Comparison of ENCODE assay signal across 5 cellular contexts in the genomic region with DNA sequence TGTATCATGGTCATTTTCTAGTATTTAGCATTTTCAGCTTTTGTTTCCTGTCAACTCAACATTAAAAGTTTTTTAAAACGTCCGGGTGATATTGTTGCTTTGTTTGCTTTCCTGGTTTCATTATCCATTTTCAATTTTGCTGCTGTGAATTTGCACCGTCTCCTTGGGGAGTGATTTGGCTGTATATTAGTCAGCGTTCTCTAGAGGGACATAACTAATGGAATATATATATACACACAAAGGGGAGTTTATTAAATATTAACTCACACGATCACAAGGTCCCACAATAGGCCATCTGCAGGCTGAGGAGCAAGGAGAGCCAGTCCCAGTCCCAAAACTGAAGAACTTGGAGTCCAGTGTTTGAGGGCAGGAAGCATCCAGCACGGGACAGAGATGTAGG. TPM values are rescaled to one million over a fixed set of nuclear protein-coding genes. Genes with fewer than 3 reads are reported as not detected.
"Had no signal": no experiment of that assay in that cellular context is flagged by ENCODE, and none has a peak within 500 bp of the region (broad histone marks: within the 10 kb centered on the region; RNA-seq: fewer than 3 reads in every experiment).

No MANE protein-coding gene starts in this region.

RNA-seq across cellular contexts. Expression of gene XG, which starts 5.6 kb away (rescaled TPM):
- total RNA-seq: activated CD4-positive, alpha-beta T cell treated with anti-CD3 and anti-CD28 coated beads for 36 hours; frontal cortex; occipital lobe; renal cortical epithelial cell; temporal lobe had no signal
